ENCODE assay signal across 15 cellular contexts in genomic region chr16:19781196-19781595, GRCh38.
"Had no signal": no experiment of that assay in that cellular context is flagged by ENCODE, and none has a peak within 500 bp of the region (broad histone marks: within the 10 kb centered on the region; RNA-seq: fewer than 3 reads in every experiment).

No MANE protein-coding gene starts in this region.

- H3K4me3 ChIP-seq: mucosa of descending colon, psoas muscle, SK-N-MC, stomach, uterus had no signal

- H3K27me3 ChIP-seq: stomach, uterus had no signal

- H3K27ac ChIP-seq: psoas muscle, SK-N-MC, stomach, uterus, WERI-Rb-1 had no signal

- H3K9me3 ChIP-seq: mucosa of descending colon, psoas muscle, stomach, uterus had no signal

- H3K36me3 ChIP-seq: stomach, uterus, WERI-Rb-1 had no signal

- H3K4me1 ChIP-seq: uterus had no signal

- ATAC-seq: activated CD4-positive, alpha-beta T cell treated with anti-CD3 and anti-CD28 coated beads for 36 hours; left cardiac atrium; natural killer cell had no signal

- DNase-seq: activated CD4-positive, alpha-beta T cell treated with anti-CD3 and anti-CD28 coated beads for 36 hours; activated naive CD4-positive, alpha-beta T cell; cerebellar nuclear complex; hypothalamus; left cardiac atrium; mucosa of descending colon; natural killer cell; occipital lobe; psoas muscle; stimulated activated CD4-positive, alpha-beta T cell treated with anti-CD3 and anti-CD28 coated beads, Interleukin-15, amount 100 ng/mL, for 24 hours; stomach; T-helper 1 cell; uterus; WERI-Rb-1 had no signal
